In the genomic region with DNA sequence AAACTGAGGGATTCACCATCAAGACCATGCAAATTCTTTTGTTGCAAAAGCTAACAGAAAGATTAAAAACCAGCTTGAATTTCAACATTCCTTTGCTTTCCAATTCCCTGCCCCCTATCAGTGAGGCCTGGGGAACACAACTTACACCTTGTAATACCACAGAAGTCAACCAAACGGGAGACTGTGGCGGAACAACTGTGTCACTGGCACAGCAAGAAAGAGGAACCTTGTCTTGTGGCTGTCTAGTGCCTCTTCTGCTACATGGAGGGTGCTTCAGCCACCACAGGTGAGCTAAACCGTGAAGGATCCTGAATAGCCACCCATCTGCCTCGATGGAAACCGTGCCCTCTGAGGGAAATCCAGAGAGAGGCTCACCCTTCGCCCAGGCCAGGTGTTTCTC, we compare ENCODE assay signal across 12 cellular contexts. TPM values are rescaled to one million over a fixed set of nuclear protein-coding genes. Genes with fewer than 3 reads are reported as not detected.
A peak's percentile ranks its signal among the peaks of the same experiment; 100 is the strongest.
DNase-seq lines count a peak whose midpoint lies in the region; ATAC-seq lines count a peak whose summit lies in the region.
"Had no signal": no experiment of that assay in that cellular context is flagged by ENCODE, and none has a peak within 500 bp of the region (broad histone marks: within the 10 kb centered on the region; RNA-seq: fewer than 3 reads in every experiment).

No MANE protein-coding gene starts in this region.

- peaks cover 40% of the 10 kb centered on the region for H3K36me3 Mint-ChIP-seq in activated naive CD8-positive, alpha-beta T cell treated with anti-CD3 and anti-CD28 coated beads, Interleukin-2, amount 50 U/mL, for 24 hours (ENCODE audit: low read depth)

- no peak overlapping the region for H3K4me3 Mint-ChIP-seq in activated naive CD8-positive, alpha-beta T cell treated with anti-CD3 and anti-CD28 coated beads, Interleukin-2, amount 50 U/mL, for 24 hours
- H3K4me3 Mint-ChIP-seq: nephron progenitor cell had no signal

- H3K27me3 Mint-ChIP-seq in activated naive CD8-positive, alpha-beta T cell treated with anti-CD3 and anti-CD28 coated beads, Interleukin-2, amount 50 U/mL, for 24 hours, result no peaks in the 10 kb centered on the region

- ATAC-seq in GM18867 (IDR thresholded peaks at IDR 0.05; ENCODE audit: unreplicated experiment) (peak; percentile 59), left lobe of liver (no peak)
- ATAC-seq in activated naive CD8-positive, alpha-beta T cell treated with anti-CD3 and anti-CD28 coated beads, Interleukin-2, amount 50 U/mL, for 24 hours, result peak; percentile 64

- H3K9me3 Mint-ChIP-seq in activated naive CD8-positive, alpha-beta T cell treated with anti-CD3 and anti-CD28 coated beads, Interleukin-2, amount 50 U/mL, for 24 hours, result no peaks in the 10 kb centered on the region
- H3K9me3 Mint-ChIP-seq: activated naive CD4-positive, alpha-beta T cell treated with anti-CD3 and anti-CD28 coated beads, Interleukin-2, amount 50 U/mL, for 72 hours had no signal

- H3K27ac Mint-ChIP-seq in activated naive CD8-positive, alpha-beta T cell treated with anti-CD3 and anti-CD28 coated beads, Interleukin-2, amount 50 U/mL, for 24 hours, result peak overlapping the region; percentile 73

- peak; percentile 88 for DNase-seq in MV-4-11 (lab: John Stamatoyannopoulos, UW)
- no peak for DNase-seq in activated naive CD8-positive, alpha-beta T cell treated with anti-CD3 and anti-CD28 coated beads, Interleukin-2, amount 50 U/mL, for 24 hours
- peak; percentile 66 for DNase-seq in posterior vena cava (ENCODE audit: low spot score)
- no peak for DNase-seq in T-helper 2 cell
- no peak for DNase-seq in stimulated activated CD4-positive, alpha-beta T cell treated with anti-CD3 and anti-CD28 coated beads, Interleukin-2, amount 100 ng/mL, for 48 hours
- no peak for DNase-seq in left lobe of liver (ENCODE audit: low spot score)
- DNase-seq: NCI-H526 treated with DMSO at 0.1 percent for 48 hours; nephron progenitor cell; stimulated activated naive CD4-positive, alpha-beta T cell; T1000 had no signal

- peaks cover 82% of the 10 kb centered on the region for H3K4me1 Mint-ChIP-seq in activated naive CD8-positive, alpha-beta T cell treated with anti-CD3 and anti-CD28 coated beads, Interleukin-2, amount 50 U/mL, for 24 hours

- intact Hi-C loops in posterior vena cava (cut with DNase I), result no loop called here

RNA-seq across cellular contexts. Expression of a gene that starts 11.4 kb away (rescaled TPM):
- total RNA-seq in posterior vena cava (10 to 100 TPM; 21.5 to 26.0 TPM), left lobe of liver (19.3 TPM)

RNA-seq across cellular contexts. Expression of a gene that starts 14.3 kb away (rescaled TPM):
- 10 to 100 TPM; 26.0 to 33.1 TPM for total RNA-seq in posterior vena cava
- total RNA-seq in left lobe of liver, result 12.2 TPM

Comparison
In these comparisons a context has a peak if more than half of its experiments do, and no peak if none do; other contexts are left out.
1. DNase-seq: peak in MV-4-11 (single experiment) and posterior vena cava (single experiment); none in activated naive CD8-positive, alpha-beta T cell treated with anti-CD3 and anti-CD28 coated beads, Interleukin-2, amount 50 U/mL, for 24 hours (single experiment), T-helper 2 cell (0 of 5), stimulated activated CD4-positive, alpha-beta T cell treated with anti-CD3 and anti-CD28 coated beads, Interleukin-2, amount 100 ng/mL, for 48 hours (0 of 2) and left lobe of liver (single experiment).